ENCODE assay signal across 11 cellular contexts in the genomic region with DNA sequence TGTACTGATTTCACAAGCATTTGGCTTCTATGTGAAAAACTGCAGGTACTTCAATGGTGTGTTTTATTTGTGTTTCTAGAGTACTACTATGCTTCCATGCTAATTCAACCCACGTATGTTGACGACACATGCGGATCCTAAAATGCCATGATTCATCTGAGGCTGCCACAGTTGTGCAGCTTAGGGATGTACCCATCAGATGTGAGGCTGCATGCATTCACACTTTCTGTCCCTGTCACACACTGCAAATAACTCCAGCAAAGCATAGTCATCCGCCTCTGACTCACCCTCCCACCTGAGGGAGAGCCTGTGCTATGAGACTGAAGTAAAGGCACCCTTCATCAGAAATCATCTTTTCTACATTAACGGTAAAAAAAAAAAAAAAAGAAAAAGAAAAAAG. TPM values are rescaled to one million over a fixed set of nuclear protein-coding genes. Genes with fewer than 3 reads are reported as not detected.
A peak's percentile ranks its signal among the peaks of the same experiment; 100 is the strongest.
DNase-seq lines count a peak whose midpoint lies in the region; ATAC-seq and TF ChIP-seq lines count a peak whose summit lies in the region.
"Had no signal": no experiment of that assay in that cellular context is flagged by ENCODE, and none has a peak within 500 bp of the region (broad histone marks: within the 10 kb centered on the region; RNA-seq: fewer than 3 reads in every experiment).

No MANE protein-coding gene starts in this region.

- H3K36me3 Mint-ChIP-seq in stimulated activated naive B cell treated with anti-CD40 and anti-IgM and Interleukin-4, amounts not matched to agents 10 μg/mL and 1 μg/mL and 100 μg/mL, for 72 hours: peaks cover 2 to 3% of the 10 kb centered on the region in 2 donors

- TF ChIP-seq CTCF in suprapubic skin (IDR thresholded peaks at IDR 0.05): no peak

- no peak for TF ChIP-seq EP300 in suprapubic skin (IDR thresholded peaks at IDR 0.05)

- in situ Hi-C loops in KBM-7 (cut with MboI; ENCODE audit: low pct_unique_long_range_greater_than_20kb, low sequenced_read_pairs): no loop called here

- H3K9me3 Mint-ChIP-seq in stimulated activated naive B cell treated with anti-CD40 and anti-IgM and Interleukin-4, amounts not matched to agents 10 μg/mL and 1 μg/mL and 100 μg/mL, for 72 hours: peaks cover 0 to 1% of the 10 kb centered on the region in 2 donors

- H3K27me3 ChIP-seq in suprapubic skin: no peaks in the 10 kb centered on the region

- H3K4me1 ChIP-seq in suprapubic skin: peaks cover 11% of the 10 kb centered on the region

- DNase-seq in NK-92 treated with Interleukin-12 subunit alpha and Interleukin-12 subunit beta, amount 100 ng/mL, for 24 hours (lab: John Stamatoyannopoulos, UW): peak; percentile 28
- DNase-seq in NK-92 (lab: John Stamatoyannopoulos, UW; ENCODE audit: unreplicated experiment) (no peak), iris pigment epithelial cell (ENCODE audit: low read depth) (peak; percentile 20), KBM-7 (no peak), suprapubic skin (ENCODE audit: low spot score in 2 of 2) (no peak)
- DNase-seq in activated CD8-positive, alpha-beta memory T cell treated with anti-CD3 and anti-CD28 coated beads for 4 hours (ENCODE audit: low read depth in 2 of 2): peak; percentile 24 to 58
- no peak for DNase-seq in stimulated activated naive B cell treated with anti-CD40 and anti-IgM and Interleukin-4, amounts not matched to agents 10 μg/mL and 1 μg/mL and 100 μg/mL, for 72 hours
- DNase-seq: 8988T, cortex of kidney, left cardiac atrium had no signal

- ATAC-seq in stimulated activated naive B cell treated with anti-CD40 and anti-IgM and Interleukin-4, amounts not matched to agents 10 μg/mL and 1 μg/mL and 100 μg/mL, for 72 hours (replicated peaks): peak; percentile 89 to 98
- no peak for ATAC-seq in HG02884 (IDR thresholded peaks at IDR 0.05; ENCODE audit: unreplicated experiment)

- no peaks in the 10 kb centered on the region for H3K27me3 Mint-ChIP-seq in stimulated activated naive B cell treated with anti-CD40 and anti-IgM and Interleukin-4, amounts not matched to agents 10 μg/mL and 1 μg/mL and 100 μg/mL, for 72 hours

- no peak overlapping the region for H3K4me3 ChIP-seq in suprapubic skin

- no peaks in the 10 kb centered on the region for H3K9me3 ChIP-seq in suprapubic skin

- H3K36me3 ChIP-seq in suprapubic skin: no peaks in the 10 kb centered on the region

- WGBS in suprapubic skin: 91% methylated on average over 5 of the region's 5 CpGs

- no peak overlapping the region for H3K4me3 Mint-ChIP-seq in stimulated activated naive B cell treated with anti-CD40 and anti-IgM and Interleukin-4, amounts not matched to agents 10 μg/mL and 1 μg/mL and 100 μg/mL, for 72 hours

- peaks cover 10 to 48% of the 10 kb centered on the region in 2 donors for H3K4me1 Mint-ChIP-seq in stimulated activated naive B cell treated with anti-CD40 and anti-IgM and Interleukin-4, amounts not matched to agents 10 μg/mL and 1 μg/mL and 100 μg/mL, for 72 hours

- no peak overlapping the region for H3K27ac ChIP-seq in suprapubic skin

- no peak for TF ChIP-seq POLR2A in suprapubic skin (IDR thresholded peaks at IDR 0.05)

- no peak overlapping the region for H3K27ac Mint-ChIP-seq in stimulated activated naive B cell treated with anti-CD40 and anti-IgM and Interleukin-4, amounts not matched to agents 10 μg/mL and 1 μg/mL and 100 μg/mL, for 72 hours

RNA-seq across cellular contexts. Expression of a gene that starts 22.1 kb away (rescaled TPM):
- 10 to 100 TPM; 23.7 to 36.4 (median 30.9) TPM for total RNA-seq in suprapubic skin

Comparison
In these comparisons a context has a peak if more than half of its experiments do, and no peak if none do; other contexts are left out.
1. DNase-seq: peak in NK-92 treated with Interleukin-12 subunit alpha and Interleukin-12 subunit beta, amount 100 ng/mL, for 24 hours (single experiment), activated CD8-positive, alpha-beta memory T cell treated with anti-CD3 and anti-CD28 coated beads for 4 hours (2 of 2) and iris pigment epithelial cell (single experiment); none in NK-92 (single experiment), stimulated activated naive B cell treated with anti-CD40 and anti-IgM and Interleukin-4, amounts not matched to agents 10 μg/mL and 1 μg/mL and 100 μg/mL, for 72 hours (single experiment), KBM-7 (single experiment) and suprapubic skin (0 of 2).